1 cellular context compared by ENCODE assay signal in genomic region chr6:151014404-151015150, GRCh38.
TF ChIP-seq lines count a peak whose summit lies in the region.

No MANE protein-coding gene starts in this region.

TF ChIP-seq in HCT116, 20 proteins besides CTCF, POLR2A, EP300 and RAD21 (continued from another document):
- TF ChIP-seq, protein P1, sequence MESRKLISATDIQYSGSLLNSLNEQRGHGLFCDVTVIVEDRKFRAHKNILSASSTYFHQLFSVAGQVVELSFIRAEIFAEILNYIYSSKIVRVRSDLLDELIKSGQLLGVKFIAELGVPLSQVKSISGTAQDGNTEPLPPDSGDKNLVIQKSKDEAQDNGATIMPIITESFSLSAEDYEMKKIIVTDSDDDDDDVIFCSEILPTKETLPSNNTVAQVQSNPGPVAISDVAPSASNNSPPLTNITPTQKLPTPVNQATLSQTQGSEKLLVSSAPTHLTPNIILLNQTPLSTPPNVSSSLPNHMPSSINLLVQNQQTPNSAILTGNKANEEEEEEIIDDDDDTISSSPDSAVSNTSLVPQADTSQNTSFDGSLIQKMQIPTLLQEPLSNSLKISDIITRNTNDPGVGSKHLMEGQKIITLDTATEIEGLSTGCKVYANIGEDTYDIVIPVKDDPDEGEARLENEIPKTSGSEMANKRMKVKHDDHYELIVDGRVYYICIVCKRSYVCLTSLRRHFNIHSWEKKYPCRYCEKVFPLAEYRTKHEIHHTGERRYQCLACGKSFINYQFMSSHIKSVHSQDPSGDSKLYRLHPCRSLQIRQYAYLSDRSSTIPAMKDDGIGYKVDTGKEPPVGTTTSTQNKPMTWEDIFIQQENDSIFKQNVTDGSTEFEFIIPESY (IDR thresholded peaks at IDR 0.05; ENCODE audit: extremely low read depth, insufficient replicate concordance, low read length), result no peak
- TF ChIP-seq ZFX (IDR thresholded peaks at IDR 0.05) (peak; percentile 32; the same call in 1 of the 2 replicates), MAX (IDR thresholded peaks at IDR 0.05) (peak; percentile 67), SIN3A (IDR thresholded peaks at IDR 0.05; ENCODE audit: low read depth) (no peak), CEBPB (IDR thresholded peaks at IDR 0.05; ENCODE audit: low read depth) (no peak), SP1 (IDR thresholded peaks at IDR 0.05; ENCODE audit: low read depth) (no peak; the same call in 1 of the 2 replicates)
